23 cellular contexts compared by ENCODE assay signal in genomic region chr2:196589429-196589828, GRCh38.
"Had no signal": no experiment of that assay in that cellular context is flagged by ENCODE, and none has a peak within 500 bp of the region (broad histone marks: within the 10 kb centered on the region; RNA-seq: fewer than 3 reads in every experiment).

No MANE protein-coding gene starts in this region.

- H3K36me3 Mint-ChIP-seq: stimulated activated memory B cell treated with anti-CD40 and anti-IgM and Interleukin-4, amounts not matched to agents 10 μg/mL and 1 μg/mL and 100 μg/mL, for 72 hours; T-cell had no signal

- H3K9me3 ChIP-seq: ascending aorta, left ventricle myocardium inferior, spleen, tibial nerve, uterus had no signal

- ATAC-seq: activated CD8-positive, alpha-beta T cell treated with anti-CD3 and anti-CD28 coated beads for 36 hours; naive thymus-derived CD8-positive, alpha-beta T cell; SK-N-SH treated with all-trans-retinoic acid at 6 μM for 48 hours; stimulated activated memory B cell treated with anti-CD40 and anti-IgM and Interleukin-4, amounts not matched to agents 10 μg/mL and 1 μg/mL and 100 μg/mL, for 72 hours; T-cell had no signal

- H3K4me1 ChIP-seq: ascending aorta, uterus had no signal

- H3K27ac Mint-ChIP-seq: activated CD4-positive, alpha-beta T cell treated with anti-CD3 and anti-CD28 coated beads, Interleukin-2, amount 10 ng/mL, durations not matched to agents 24 days and 14 days; activated CD8-positive, alpha-beta T cell treated with anti-CD3 and anti-CD28 coated beads for 36 hours; activated T-helper 2 cell treated with anti-CD3 and anti-CD28 coated beads, Interferon-gamma antibody, Interleukin-2, Interleukin-4, amounts not matched to agents 10 μg/mL and 5 μg/mL and 100 μg/mL, durations not matched to agents 14 hours and 24 hours and 36 hours; naive thymus-derived CD8-positive, alpha-beta T cell; stimulated activated memory B cell treated with anti-CD40 and anti-IgM and Interleukin-4, amounts not matched to agents 10 μg/mL and 1 μg/mL and 100 μg/mL, for 72 hours; T-cell had no signal

- H3K27me3 ChIP-seq: ascending aorta, uterus had no signal

- H3K4me3 Mint-ChIP-seq: activated CD4-positive, alpha-beta T cell treated with anti-CD3 and anti-CD28 coated beads, Interleukin-2, amount 10 ng/mL, durations not matched to agents 24 days and 14 days; activated CD8-positive, alpha-beta T cell treated with anti-CD3 and anti-CD28 coated beads for 36 hours; naive thymus-derived CD8-positive, alpha-beta T cell; stimulated activated memory B cell treated with anti-CD40 and anti-IgM and Interleukin-4, amounts not matched to agents 10 μg/mL and 1 μg/mL and 100 μg/mL, for 72 hours; T-cell had no signal

- H3K4me3 ChIP-seq: ascending aorta, left ventricle myocardium inferior, spleen, tibial nerve, uterus had no signal

- H3K27ac ChIP-seq: ascending aorta, epithelial cell of prostate, left ventricle myocardium inferior, spleen, tibial nerve, uterus had no signal

- H3K9me3 Mint-ChIP-seq: activated CD8-positive, alpha-beta T cell treated with anti-CD3 and anti-CD28 coated beads for 36 hours; activated T-helper 2 cell treated with anti-CD3 and anti-CD28 coated beads, Interferon-gamma antibody, Interleukin-2, Interleukin-4, amounts not matched to agents 10 μg/mL and 5 μg/mL and 100 μg/mL, durations not matched to agents 14 hours and 24 hours and 36 hours had no signal

- FAIRE-seq: bronchial epithelial cell, keratinocyte had no signal

- DNase-seq: activated CD4-positive, alpha-beta T cell treated with anti-CD3 and anti-CD28 coated beads, Interleukin-2, amount 10 ng/mL, durations not matched to agents 24 days and 14 days; activated CD4-positive, CD25-positive, alpha-beta regulatory T cell; activated CD8-positive, alpha-beta T cell treated with anti-CD3 and anti-CD28 coated beads for 36 hours; activated naive CD4-positive, alpha-beta T cell treated with Interleukin-2 at 50 U/mL for 16 hours; activated T-cell treated with anti-CD3 and anti-CD28 coated beads, Interleukin-2, amount 50 U/mL, for 1 hour; foreskin fibroblast; left ventricle myocardium inferior; mammary epithelial cell; naive thymus-derived CD8-positive, alpha-beta T cell; nucleus accumbens; spleen; stimulated activated CD4-positive, alpha-beta T cell treated with anti-CD3 and anti-CD28 coated beads, Interleukin-4, amount 100 ng/mL, for 4 hours; T-cell; T-helper 9 cell; uterus had no signal

- H3K36me3 ChIP-seq: ascending aorta, left ventricle myocardium inferior, spleen, tibial nerve, uterus had no signal

- H3K4me1 Mint-ChIP-seq: stimulated activated memory B cell treated with anti-CD40 and anti-IgM and Interleukin-4, amounts not matched to agents 10 μg/mL and 1 μg/mL and 100 μg/mL, for 72 hours had no signal
